11 cellular contexts compared by ENCODE assay signal in genomic region chrX:47497274-47497673, GRCh38. TPM values are rescaled to one million over a fixed set of nuclear protein-coding genes. Genes with fewer than 3 reads are reported as not detected.
DNase-seq lines count a peak whose midpoint lies in the region; ATAC-seq and TF ChIP-seq lines count a peak whose summit lies in the region.
"Had no signal": no experiment of that assay in that cellular context is flagged by ENCODE, and none has a peak within 500 bp of the region (broad histone marks: within the 10 kb centered on the region; RNA-seq: fewer than 3 reads in every experiment).

No MANE protein-coding gene starts in this region.

- TF ChIP-seq CTCF in AG04449 (IDR thresholded peaks at IDR 0.05; ENCODE audit: insufficient read depth, low read length, missing control alignments) = peak; percentile 16
- TF ChIP-seq CTCF in GM12873 (IDR thresholded peaks at IDR 0.05; ENCODE audit: insufficient read depth, low read depth, low read length, missing control alignments) = peak; percentile 30
- TF ChIP-seq CTCF in RWPE1 (conservative IDR thresholded peaks at IDR 0.05; ENCODE audit: low read depth) = peak; percentile 46
- TF ChIP-seq CTCF in fibroblast of villous mesenchyme (IDR thresholded peaks at IDR 0.05; ENCODE audit: insufficient read depth, low read depth, low read length) = peak; percentile 57
- no peak for TF ChIP-seq CTCF in lower leg skin (IDR thresholded peaks at IDR 0.05)

- no peak overlapping the region for H3K27ac ChIP-seq in RWPE1

- intact Hi-C loops in lower leg skin (cut with DNase I; ENCODE audit: low total_unique reads) = no loop called here

- ATAC-seq in GM18907 (IDR thresholded peaks at IDR 0.05; ENCODE audit: unreplicated experiment) = no peak

- CTCF ChIA-PET in AG04449 (lab: Yijun Ruan, JAX) (interaction anchor here (0.6 to 4.4 kb wide), 9 partner anchors 10 to 530 kb away, joined by 3 to 48 read pairs (median 5); no protein-coding TSS in a partner anchor), RWPE1 (lab: Yijun Ruan, JAX) (interaction anchor here (0.6 to 2.5 kb wide), 4 partner anchors 11 to 1003 kb away, joined by 3 to 20 read pairs (median 4); no protein-coding TSS in a partner anchor)

- POLR2A ChIA-PET in AG04449 (lab: Yijun Ruan, JAX) = interaction anchor here (0.9 kb wide), 1 partner anchor 26 kb away, joined by 3 read pairs; no protein-coding TSS in a partner anchor
- POLR2A ChIA-PET in RWPE1 (lab: Yijun Ruan, JAX; ENCODE audit: low non-redundant PET) = no interaction called here

- H3K4me3 ChIP-seq in AG04449 (ENCODE audit: low read depth, low read length) = no peak overlapping the region
- no peak overlapping the region for H3K4me3 ChIP-seq in fibroblast of villous mesenchyme (ENCODE audit: low read depth, low read length)
- no peak overlapping the region for H3K4me3 ChIP-seq in lower leg skin (ENCODE audit: low read depth, poor library complexity, severe bottlenecking)

- no peak for DNase-seq in AG04449 (ENCODE audit: low read depth, low spot score)
- peak; percentile 27 for DNase-seq in RWPE1 (ENCODE audit: low spot score)
- DNase-seq in fibroblast of villous mesenchyme (ENCODE audit: low read depth) = peak; percentile 55
- DNase-seq in lower leg skin (ENCODE audit: low spot score in 2 of 2) = no peak
- no peak for DNase-seq in activated CD4-positive, CD25-positive, alpha-beta regulatory T cell (lab: John Stamatoyannopoulos, UW)
- no peak for DNase-seq in activated CD8-positive, alpha-beta memory T cell treated with anti-CD3 and anti-CD28 coated beads, Interleukin-2, amount 50 U/mL, for 48 hours
- DNase-seq: activated CD4-positive, alpha-beta T cell treated with anti-CD3 and anti-CD28 coated beads for 1 hour; cerebellar nuclear complex; NCI-H1436 treated with DMSO at 0.1 percent for 48 hours had no signal

- 50 to 59% methylated on average over 2 of the region's 2 CpGs for WGBS in lower leg skin, 2 donors

- no peak for TF ChIP-seq POLR2A in lower leg skin (IDR thresholded peaks at IDR 0.05)

RNA-seq across cellular contexts. Expression of gene ZNF41, which starts 14.3 kb away (rescaled TPM):
- total RNA-seq in fibroblast of villous mesenchyme = 7.7 and 12.5 TPM in 2 replicates
- 10 to 100 TPM in 2 of 4 donors, 1 to 10 TPM in 2; 4.6 to 12.9 (median 7.7) TPM for total RNA-seq in lower leg skin

Comparison
In these comparisons a context has a peak if more than half of its experiments do, and no peak if none do; other contexts are left out.
1. DNase-seq: peak in RWPE1 (single experiment) and fibroblast of villous mesenchyme (single experiment); none in AG04449 (single experiment), lower leg skin (0 of 2), activated CD4-positive, CD25-positive, alpha-beta regulatory T cell (0 of 4) and activated CD8-positive, alpha-beta memory T cell treated with anti-CD3 and anti-CD28 coated beads, Interleukin-2, amount 50 U/mL, for 48 hours (single experiment).
2. CTCF ChIP-seq: peak in AG04449 (single experiment), GM12873 (single experiment), RWPE1 (single experiment) and fibroblast of villous mesenchyme (single experiment); none in lower leg skin (0 of 3).